ENCODE assay signal across 11 cellular contexts in the genomic region with DNA sequence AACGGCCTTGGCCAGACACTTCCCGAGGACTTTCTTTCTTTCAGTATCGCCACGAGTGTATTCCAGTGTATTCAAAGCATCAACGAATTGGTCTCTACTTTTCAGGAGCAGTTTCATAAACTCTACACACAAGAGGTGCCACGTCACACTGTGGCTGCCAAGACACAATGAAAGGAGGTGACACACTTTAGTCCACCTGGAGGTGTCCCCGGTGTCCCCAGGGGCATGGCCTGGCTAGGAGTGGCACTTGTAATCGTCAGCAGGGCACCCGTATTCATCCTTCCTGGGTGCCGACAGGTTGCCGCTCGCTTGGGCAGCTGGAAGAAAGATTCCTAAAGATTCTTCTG. TPM values are rescaled to one million over a fixed set of nuclear protein-coding genes. Genes with fewer than 3 reads are reported as not detected.
DNase-seq lines count a peak whose midpoint lies in the region; ATAC-seq, FAIRE-seq and TF ChIP-seq lines count a peak whose summit lies in the region.
"Had no signal": no experiment of that assay in that cellular context is flagged by ENCODE, and none has a peak within 500 bp of the region (broad histone marks: within the 10 kb centered on the region; RNA-seq: fewer than 3 reads in every experiment).

No MANE protein-coding gene starts in this region.

- ATAC-seq in RWPE2 (ENCODE audit: low read depth) (no peak), GM21619 (IDR thresholded peaks at IDR 0.05; ENCODE audit: unreplicated experiment) (no peak)
- ATAC-seq: activated T-helper 17 cell treated with anti-CD3 and anti-CD28 coated beads, Interleukin-2, amount 50 U/mL, for 72 hours had no signal

- H3K36me3 ChIP-seq in ACC112 (ENCODE audit: insufficient read depth, low read length) (0 out of 2 replicates have a peak, but pooled peaks cover 5% of the 10 kb centered on the region), RWPE2 (ENCODE audit: low read depth) (peaks cover 30% of the 10 kb centered on the region), kidney (ENCODE audit: control insufficient read depth in 1 of 2, insufficient read depth in 2 of 2, low read length in 2 of 2) (peaks cover 0 to 4% of the 10 kb centered on the region in 2 donors), sigmoid colon (no peaks in the 10 kb centered on the region)
- H3K36me3 ChIP-seq: neural progenitor cell had no signal

- H3K27me3 ChIP-seq in ACC112 (ENCODE audit: insufficient read depth, low read length) (no peaks in the 10 kb centered on the region), RWPE2 (ENCODE audit: insufficient read depth, poor library complexity, severe bottlenecking) (no peaks in the 10 kb centered on the region), sigmoid colon (no peaks in the 10 kb centered on the region)

- TF ChIP-seq CTCF in RWPE2 (IDR thresholded peaks at IDR 0.05; ENCODE audit: poor library complexity, severe bottlenecking) (no peak), kidney (IDR thresholded peaks at IDR 0.05; ENCODE audit: borderline replicate concordance, extremely low read depth, insufficient read depth) (no peak), sigmoid colon (IDR thresholded peaks at IDR 0.05) (no peak)

- DNase-seq in RWPE2 (ENCODE audit: low spot score) (no peak), kidney (no peak), sigmoid colon (no peak), SHP77 treated with DMSO at 0.1 percent for 48 hours (lab: John Stamatoyannopoulos, UW) (no peak), NCI-H69 (lab: John Stamatoyannopoulos, UW) (no peak)
- no peak for DNase-seq in activated CD8-positive, alpha-beta memory T cell treated with anti-CD3 and anti-CD28 coated beads for 24 hours
- DNase-seq: NCI-H2029 had no signal

- no peak for TF ChIP-seq POLR2A in sigmoid colon (IDR thresholded peaks at IDR 0.05)

- peak overlapping the region; percentile 3 to 64 for H3K9ac ChIP-seq in kidney (ENCODE audit: low read length in 2 of 2)
- H3K9ac ChIP-seq: neural progenitor cell had no signal

- no peak overlapping the region for H2AFZ ChIP-seq in ACC112 (ENCODE audit: low read length, unreplicated experiment)
- H2AFZ ChIP-seq: neural progenitor cell had no signal

- H3K27ac ChIP-seq in ACC112 (ENCODE audit: low read depth, low read length) (peak overlapping the region; percentile 36), RWPE2 (ENCODE audit: poor library complexity, severe bottlenecking) (peak overlapping the region; percentile 88), kidney (ENCODE audit: low read depth in 2 of 2, low read length in 2 of 2) (peak overlapping the region; percentile 85 to 88), sigmoid colon (peak overlapping the region; percentile 80 to 88 (median 86))
- H3K27ac ChIP-seq: neural progenitor cell had no signal

- no peaks in the 10 kb centered on the region for H3K9me3 ChIP-seq in RWPE2 (ENCODE audit: severe bottlenecking)
- H3K9me3 ChIP-seq in kidney (ENCODE audit: control insufficient read depth in 1 of 2, low read length in 2 of 2) = no peaks in the 10 kb centered on the region
- H3K9me3 ChIP-seq in sigmoid colon = no peaks in the 10 kb centered on the region

- H3K4me1 ChIP-seq in ACC112 (ENCODE audit: control insufficient read depth, insufficient read depth, low read length, unreplicated experiment) = peaks cover 80% of the 10 kb centered on the region
- peaks cover 71% of the 10 kb centered on the region for H3K4me1 ChIP-seq in RWPE2 (ENCODE audit: insufficient read depth, poor library complexity, severe bottlenecking)
- H3K4me1 ChIP-seq in kidney (ENCODE audit: control insufficient read depth in 1 of 2, insufficient read depth in 1 of 2, low read depth in 1 of 2, low read length in 2 of 2) = peaks cover 69 to 75% of the 10 kb centered on the region in 2 donors
- peaks cover 0 to 94% (median 89%) of the 10 kb centered on the region in 4 donors for H3K4me1 ChIP-seq in sigmoid colon

- peaks cover 96% of the 10 kb centered on the region for H3K79me2 ChIP-seq in ACC112 (ENCODE audit: control insufficient read depth, insufficient read depth, low read length, unreplicated experiment)

- H3K4me3 ChIP-seq in ACC112 (ENCODE audit: low read depth, low read length) (0 out of 2 replicates have a peak overlapping the region, but pooled peaks have one; percentile 15), RWPE2 (ENCODE audit: severe bottlenecking) (no peak overlapping the region), kidney (ENCODE audit: low read length in 2 of 2) (peak overlapping the region in 1 of 2 donors; percentile 32), sigmoid colon (peak overlapping the region in 3 of 4 donors; percentile 17 to 26 (median 21))
- H3K4me3 ChIP-seq: neural progenitor cell had no signal

- WGBS in sigmoid colon, 2 donors = 38 to 49% methylated on average over 12 of the region's 12 CpGs

- no peak for FAIRE-seq in kidney (lab: Jason Lieb, UNC)

- intact Hi-C loops in kidney (cut with DNase I) (loop anchor here (10.0 kb wide), 1 partner anchor 132 kb away; no protein-coding TSS in a partner anchor), sigmoid colon (cut with DNase I) (loop anchor here (5.0 to 10.0 kb wide), 4 partner anchors 58 to 210 kb away; no protein-coding TSS in a partner anchor)

- no peak for TF ChIP-seq EP300 in sigmoid colon (IDR thresholded peaks at IDR 0.05)

RNA-seq across cellular contexts. Expression of gene TNS3, which starts 5.0 kb away (rescaled TPM):
- total RNA-seq in kidney (198 TPM), sigmoid colon (10 to 100 TPM; 17.8 to 43.8 (median 28.2) TPM)
- polyA plus RNA-seq in kidney (ENCODE audit: insufficient read depth, low read depth, low replicate concordance) (38.4 TPM), sigmoid colon (10 to 100 TPM; 17.4 to 29.6 (median 28.8) TPM)

Comparison
In these comparisons a context has a peak if more than half of its experiments do, and no peak if none do; other contexts are left out.
1. H3K27ac ChIP-seq: peak in every context shown above with its lines; median percentile 88 in RWPE2; 86 in kidney; 86 in sigmoid colon; 36 in ACC112.